ENCODE assay signal across 15 cellular contexts in the genomic region with DNA sequence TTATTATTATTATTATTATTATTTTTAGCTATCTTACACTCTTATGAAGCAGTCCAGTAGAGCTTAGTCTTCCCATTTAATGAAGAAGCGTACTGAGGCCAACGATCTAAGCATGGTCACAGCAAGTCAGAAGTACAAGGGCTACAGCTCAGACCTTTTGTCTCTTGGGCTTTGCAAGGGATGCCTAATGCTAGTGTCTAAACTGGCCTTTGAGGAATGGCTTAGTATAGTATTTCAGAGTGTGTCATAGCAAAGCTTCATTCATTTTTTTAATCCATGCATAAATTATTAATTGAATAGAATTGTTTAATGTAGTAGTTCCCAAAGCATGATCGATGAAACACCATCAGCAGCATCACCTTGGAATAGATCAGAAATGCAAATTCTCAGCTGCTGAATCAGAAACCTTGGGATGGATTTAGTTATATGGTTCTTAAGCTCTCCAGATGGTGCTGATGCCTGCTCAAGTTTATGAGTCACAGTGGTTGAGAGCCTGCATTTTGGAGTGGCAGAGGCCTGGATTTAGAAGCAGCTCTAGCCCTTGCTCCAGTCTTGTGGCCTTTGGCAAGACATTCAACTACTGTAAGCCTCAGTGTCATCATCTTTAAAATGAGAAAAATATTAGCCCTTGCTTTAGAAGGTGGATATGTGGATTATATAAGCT. TPM values are rescaled to one million over a fixed set of nuclear protein-coding genes. Genes with fewer than 3 reads are reported as not detected.
DNase-seq lines count a peak whose midpoint lies in the region; ATAC-seq and TF ChIP-seq lines count a peak whose summit lies in the region.
"Had no signal": no experiment of that assay in that cellular context is flagged by ENCODE, and none has a peak within 500 bp of the region (broad histone marks: within the 10 kb centered on the region; RNA-seq: fewer than 3 reads in every experiment).

No MANE protein-coding gene starts in this region.

- H3K27me3 Mint-ChIP-seq in H9 (ENCODE audit: low read depth) (peaks cover 9% of the 10 kb centered on the region; the same call in 1 of the 2 replicates), endothelial cell (ENCODE audit: unreplicated experiment) (no peaks in the 10 kb centered on the region)
- H3K27me3 Mint-ChIP-seq: activated naive CD4-positive, alpha-beta T cell treated with anti-CD3 and anti-CD28 coated beads, Interleukin-2, amount 50 U/mL, for 24 hours had no signal

- H3K27ac ChIP-seq in left lung (no peak overlapping the region), H9 (ENCODE audit: insufficient read length, low read depth, low read length) (no peak overlapping the region)

- H3K36me3 Mint-ChIP-seq in H9 (ENCODE audit: insufficient read depth in 1 of 3, low read depth in 3 of 3) (no peaks in the 10 kb centered on the region), endothelial cell (ENCODE audit: low read depth, unreplicated experiment) (no peaks in the 10 kb centered on the region)
- H3K36me3 Mint-ChIP-seq: activated naive CD4-positive, alpha-beta T cell treated with anti-CD3 and anti-CD28 coated beads, Interleukin-2, amount 50 U/mL, for 24 hours; naive thymus-derived CD8-positive, alpha-beta T cell had no signal

- H3T11ph ChIP-seq in H9 (ENCODE audit: low read length), result no peak overlapping the region

- no peak overlapping the region for H4K8ac ChIP-seq in H9 (replicated peaks; ENCODE audit: insufficient read length, low read depth, low read length)

- H4K5ac ChIP-seq in H9 (ENCODE audit: insufficient read length, low read depth, low read length), result no peak overlapping the region

- H3K23ac ChIP-seq in H9 (ENCODE audit: insufficient read length, low read depth, low read length), result no peak overlapping the region

- intact Hi-C loops in left lung (cut with DNase I), result no loop called here

- in situ Hi-C loops in astrocyte of the spinal cord (cut with HindIII; ENCODE audit: low sequenced_read_pairs), result no loop called here

- H3K23me2 ChIP-seq in H9 (ENCODE audit: insufficient read length, low read depth, low read length, poor library complexity, severe bottlenecking), result no peaks in the 10 kb centered on the region

- H3K18ac ChIP-seq in H9 (ENCODE audit: insufficient read length, low read depth, low read length), result no peak overlapping the region

- ATAC-seq in left lung (peak; percentile 87), HG02970 (IDR thresholded peaks at IDR 0.05; ENCODE audit: low FRiP score, unreplicated experiment) (no peak)
- ATAC-seq: naive thymus-derived CD8-positive, alpha-beta T cell; right cardiac atrium had no signal

- no CpG with 5 or more reads among the region's 3 CpGs for WGBS in H9 (ENCODE audit: extremely low coverage, insufficient read length, low lambda C conversion rate)

- H3K4me3 Mint-ChIP-seq in H9 (no peak overlapping the region), endothelial cell (ENCODE audit: unreplicated experiment) (no peak overlapping the region)
- H3K4me3 Mint-ChIP-seq: activated naive CD4-positive, alpha-beta T cell treated with anti-CD3 and anti-CD28 coated beads, Interleukin-2, amount 50 U/mL, for 24 hours; naive thymus-derived CD8-positive, alpha-beta T cell had no signal

- no peak overlapping the region for H2BK5ac ChIP-seq in H9 (ENCODE audit: insufficient read length, low read length)

- no peak overlapping the region for H4K91ac ChIP-seq in H9 (ENCODE audit: insufficient read length, low read depth, low read length)

- no peak overlapping the region for H3K14ac ChIP-seq in H9 (ENCODE audit: insufficient read depth, low read length)

- no peaks in the 10 kb centered on the region for H3K4me1 ChIP-seq in left lung
- no peaks in the 10 kb centered on the region for H3K4me1 ChIP-seq in H9 (ENCODE audit: insufficient read depth, low read length)

- no peak overlapping the region for H2BK20ac ChIP-seq in H9 (ENCODE audit: low read depth, low read length, poor library complexity, severe bottlenecking)

- H3K36me3 ChIP-seq in left lung, result no peaks in the 10 kb centered on the region

- no peak overlapping the region for H2BK15ac ChIP-seq in H9 (ENCODE audit: low read depth, low read length)

- no peak overlapping the region for H3K4ac ChIP-seq in H9 (ENCODE audit: low read depth, low read length)

- no peaks in the 10 kb centered on the region for H3K79me2 ChIP-seq in H9 (ENCODE audit: insufficient read depth, low read length)

- no peak overlapping the region for H3K4me3 ChIP-seq in astrocyte of the spinal cord (ENCODE audit: low read depth, low read length)
- H3K4me3 ChIP-seq in left lung, result no peak overlapping the region

- DNase-seq in DMS 273 (lab: John Stamatoyannopoulos, UW; ENCODE audit: unreplicated experiment) (peak; percentile 71), M059J (ENCODE audit: low read depth) (peak; percentile 77), astrocyte of the spinal cord (ENCODE audit: low read depth, low spot score) (peak; percentile 75), left lung (no peak), H9 (no peak), endothelial cell (ENCODE audit: low spot score) (no peak), cerebellar nuclear complex (lab: John Stamatoyannopoulos, UW) (no peak)
- DNase-seq: naive thymus-derived CD8-positive, alpha-beta T cell; NCI-H1105 treated with DMSO at 0.1 percent for 48 hours; NCI-H526; right cardiac atrium; SHP77 had no signal

- no peak overlapping the region for H2AK5ac ChIP-seq in H9 (ENCODE audit: insufficient read length, low read length)

- no peaks in the 10 kb centered on the region for H3K9me3 ChIP-seq in left lung
- H3K9me3 ChIP-seq in H9 (ENCODE audit: control insufficient read depth, low read depth, low read length), result no peaks in the 10 kb centered on the region

- no peak overlapping the region for H3K56ac ChIP-seq in H9 (ENCODE audit: insufficient read length, low read depth, low read length)

- no peak overlapping the region for H2BK12ac ChIP-seq in H9 (ENCODE audit: insufficient read length, low read depth, low read length)

- H3K9me3 Mint-ChIP-seq in H9, result no peaks in the 10 kb centered on the region
- no peaks in the 10 kb centered on the region for H3K9me3 Mint-ChIP-seq in endothelial cell (ENCODE audit: unreplicated experiment)
- H3K9me3 Mint-ChIP-seq: activated naive CD4-positive, alpha-beta T cell treated with anti-CD3 and anti-CD28 coated beads, Interleukin-2, amount 50 U/mL, for 24 hours; naive thymus-derived CD8-positive, alpha-beta T cell had no signal

- H3K27me3 ChIP-seq in left lung (no peaks in the 10 kb centered on the region), H9 (ENCODE audit: insufficient read depth, low read length) (no peaks in the 10 kb centered on the region)

- H3K4me1 Mint-ChIP-seq in H9 (no peaks in the 10 kb centered on the region), endothelial cell (ENCODE audit: unreplicated experiment) (no peaks in the 10 kb centered on the region)
- H3K4me1 Mint-ChIP-seq: activated naive CD4-positive, alpha-beta T cell treated with anti-CD3 and anti-CD28 coated beads, Interleukin-2, amount 50 U/mL, for 24 hours; naive thymus-derived CD8-positive, alpha-beta T cell had no signal

- no peak overlapping the region for H3K9ac ChIP-seq in H9 (ENCODE audit: extremely low read depth, insufficient read length, low read length)

- no peaks in the 10 kb centered on the region for H3K79me1 ChIP-seq in H9 (ENCODE audit: insufficient read depth, low read depth, low read length, poor library complexity, severe bottlenecking)

- H2AFZ ChIP-seq in H9 (ENCODE audit: low read length), result no peak overlapping the region

- no peak overlapping the region for H3K27ac Mint-ChIP-seq in H9
- no peak overlapping the region for H3K27ac Mint-ChIP-seq in endothelial cell (ENCODE audit: unreplicated experiment)
- H3K27ac Mint-ChIP-seq: activated naive CD4-positive, alpha-beta T cell treated with anti-CD3 and anti-CD28 coated beads, Interleukin-2, amount 50 U/mL, for 24 hours; naive thymus-derived CD8-positive, alpha-beta T cell had no signal

- H2BK120ac ChIP-seq in H9 (ENCODE audit: low read depth, low read length, poor library complexity, severe bottlenecking), result no peak overlapping the region

- no peak for TF ChIP-seq CTCF in astrocyte of the spinal cord (IDR thresholded peaks at IDR 0.05; ENCODE audit: low read depth, low read length)
- no peak for TF ChIP-seq CTCF in left lung (IDR thresholded peaks at IDR 0.05)
- no peak for TF ChIP-seq CTCF in H9 (conservative IDR thresholded peaks at IDR 0.05)
- no peak for TF ChIP-seq CTCF in endothelial cell (IDR thresholded peaks at IDR 0.05; ENCODE audit: unreplicated experiment)

- H4K20me1 ChIP-seq in H9 (ENCODE audit: control insufficient read depth, insufficient read depth, insufficient read length), result no peaks in the 10 kb centered on the region

- no peak overlapping the region for H3K4me2 ChIP-seq in H9 (ENCODE audit: insufficient read depth, insufficient read length, low read length)

RNA-seq across cellular contexts. Expression of a gene that starts 6.1 kb away (rescaled TPM):
- not detected in 2 replicates for total RNA-seq in M059J (2014; rRNA removed; shearing (Covaris generic))
- total RNA-seq in left lung (not detected), H9 (2021) (not detected in 2 replicates), endothelial cell (ENCODE audit: unreplicated experiment) (not detected)
- total RNA-seq: frontal cortex; naive thymus-derived CD8-positive, alpha-beta T cell; right cardiac atrium had no signal

Comparison
In these comparisons a context has a peak if more than half of its experiments do, and no peak if none do; other contexts are left out.
1. DNase-seq: peak in DMS 273 (single experiment), M059J (single experiment) and astrocyte of the spinal cord (single experiment); none in left lung (0 of 2), H9 (single experiment), endothelial cell (single experiment) and cerebellar nuclear complex (0 of 2).